17 cellular contexts compared by ENCODE assay signal in the genomic region with DNA sequence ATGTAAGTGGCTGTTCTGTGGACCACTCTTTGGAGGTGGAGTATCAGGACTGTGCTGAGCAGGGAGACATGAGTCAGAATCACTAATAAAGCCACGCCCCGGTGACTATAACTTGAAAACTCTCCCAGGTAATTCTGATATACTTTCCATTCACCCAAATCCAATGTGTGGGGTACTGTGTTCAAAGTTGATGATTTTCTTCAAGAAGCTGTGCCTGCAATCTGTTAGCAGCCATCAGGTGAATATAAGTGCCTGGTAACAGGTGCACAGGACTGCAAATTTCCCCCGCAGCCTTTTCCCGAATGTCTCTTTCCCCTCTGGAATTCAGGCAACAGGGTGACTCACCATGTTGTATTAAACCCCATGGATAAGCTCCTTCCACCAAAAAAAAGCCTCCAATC. TPM values are rescaled to one million over a fixed set of nuclear protein-coding genes. Genes with fewer than 3 reads are reported as not detected.
A peak's percentile ranks its signal among the peaks of the same experiment; 100 is the strongest.
DNase-seq lines count a peak whose midpoint lies in the region; ATAC-seq and TF ChIP-seq lines count a peak whose summit lies in the region.
"Had no signal": no experiment of that assay in that cellular context is flagged by ENCODE, and none has a peak within 500 bp of the region (broad histone marks: within the 10 kb centered on the region; RNA-seq: fewer than 3 reads in every experiment).

No MANE protein-coding gene starts in this region.

- H3K4me3 ChIP-seq in GM23338: no peak overlapping the region
- no peak overlapping the region for H3K4me3 ChIP-seq in smooth muscle cell
- H3K4me3 ChIP-seq: neural progenitor cell, spleen, suprapubic skin had no signal

- no peak overlapping the region for H3K27ac Mint-ChIP-seq in GM23338
- H3K27ac Mint-ChIP-seq: neural progenitor cell, T-cell had no signal

- no peak overlapping the region for H3K4me3 Mint-ChIP-seq in GM23338
- H3K4me3 Mint-ChIP-seq: neural progenitor cell, T-cell had no signal

- no peaks in the 10 kb centered on the region for H3K9me3 ChIP-seq in smooth muscle cell (replicated peaks; ENCODE audit: low read depth)
- H3K9me3 ChIP-seq: spleen, suprapubic skin had no signal

- no peaks in the 10 kb centered on the region for H3K36me3 ChIP-seq in GM23338 (ENCODE audit: insufficient read depth)
- no peaks in the 10 kb centered on the region for H3K36me3 ChIP-seq in smooth muscle cell (ENCODE audit: low read depth)
- H3K36me3 ChIP-seq: neural progenitor cell, spleen, suprapubic skin had no signal

- H2AFZ ChIP-seq in GM23338 (no peak overlapping the region), smooth muscle cell (ENCODE audit: low read depth) (no peak overlapping the region)
- H2AFZ ChIP-seq: neural progenitor cell had no signal

- H3K9me3 Mint-ChIP-seq in GM23338: no peaks in the 10 kb centered on the region; the same call in 2 of the 3 replicates
- H3K9me3 Mint-ChIP-seq: neural progenitor cell, T-cell had no signal

- H3K4me2 ChIP-seq in GM23338 (no peak overlapping the region), smooth muscle cell (no peak overlapping the region)
- H3K4me2 ChIP-seq: neural progenitor cell had no signal

- peak overlapping the region; percentile 46; the same call in 1 of the 2 replicates for H3K27ac ChIP-seq in GM23338 (ENCODE audit: low read depth)
- H3K27ac ChIP-seq in foreskin keratinocyte: peak overlapping the region; percentile 88
- H3K27ac ChIP-seq in smooth muscle cell (ENCODE audit: low read depth): peak overlapping the region; percentile 22
- H3K27ac ChIP-seq: neural progenitor cell, spleen, suprapubic skin had no signal

- peak; percentile 46 for DNase-seq in GM23338 (ENCODE audit: low spot score)
- peak; percentile 39 for DNase-seq in RPMI7951 (ENCODE audit: low read depth)
- DNase-seq in foreskin keratinocyte: peak; percentile 64 to 82
- no peak for DNase-seq in smooth muscle cell (lab: John Stamatoyannopoulos, UW; ENCODE audit: unreplicated experiment)
- DNase-seq in activated CD4-positive, alpha-beta T cell treated with anti-CD3 and anti-CD28 coated beads, Interleukin-2, amount 50 U/mL, for 1 hour: no peak
- DNase-seq in midbrain (lab: John Stamatoyannopoulos, UW): no peak
- DNase-seq in COR-L47 (lab: John Stamatoyannopoulos, UW): no peak
- DNase-seq: activated CD4-positive, alpha-beta T cell treated with anti-CD3 and anti-CD28 coated beads for 1 hour; aorta; NCI-H1417 treated with DMSO at 0.1 percent for 48 hours; NCI-H446 treated with DMSO at 0.1 percent for 48 hours; OCI-M1; spleen; T-cell had no signal

- 68% methylated on average over 4 of the region's 4 CpGs for WGBS in smooth muscle cell (ENCODE audit: low lambda C conversion rate)

- ATAC-seq in GM23338: peak; percentile 20; the same call in 2 of the 3 replicates
- ATAC-seq in foreskin keratinocyte: peak; percentile 94
- ATAC-seq: left lobe of liver, T-cell had no signal

- H3K4me1 Mint-ChIP-seq in GM23338: peaks cover 52% of the 10 kb centered on the region
- H3K4me1 Mint-ChIP-seq: T-cell had no signal

- no peak overlapping the region for H3K9ac ChIP-seq in smooth muscle cell (ENCODE audit: low read depth)
- H3K9ac ChIP-seq: neural progenitor cell had no signal

- TF ChIP-seq CTCF in GM23338 (conservative IDR thresholded peaks at IDR 0.05; ENCODE audit: low read depth in 2 of 2): no peak
- no peak for TF ChIP-seq CTCF in foreskin keratinocyte (conservative IDR thresholded peaks at IDR 0.05)
- TF ChIP-seq CTCF in smooth muscle cell (IDR thresholded peaks at IDR 0.05; ENCODE audit: borderline replicate concordance, insufficient read depth, poor library complexity, severe bottlenecking): no peak

- H3F3A ChIP-seq in GM23338 (replicated peaks; ENCODE audit: low read depth) (no peaks in the 10 kb centered on the region), smooth muscle cell (ENCODE audit: low read depth) (no peaks in the 10 kb centered on the region)

- H4K20me1 ChIP-seq in GM23338 (replicated peaks; ENCODE audit: insufficient read depth) (peaks cover 12% of the 10 kb centered on the region), smooth muscle cell (ENCODE audit: low read depth) (peaks cover 87% of the 10 kb centered on the region)

- H3K27me3 ChIP-seq in GM23338 (ENCODE audit: insufficient read depth) (no peaks in the 10 kb centered on the region), foreskin keratinocyte (no peaks in the 10 kb centered on the region), smooth muscle cell (ENCODE audit: low read depth) (no peaks in the 10 kb centered on the region)
- H3K27me3 ChIP-seq: neural progenitor cell, spleen, suprapubic skin had no signal

- no peaks in the 10 kb centered on the region for H3K36me3 Mint-ChIP-seq in GM23338 (ENCODE audit: low read depth)
- H3K36me3 Mint-ChIP-seq: T-cell had no signal

- H3K27me3 Mint-ChIP-seq in GM23338 (ENCODE audit: insufficient read depth, low read depth, poor library complexity): peaks cover 1% of the 10 kb centered on the region

- no peaks in the 10 kb centered on the region for H3K9me2 ChIP-seq in GM23338 (ENCODE audit: insufficient read depth)

- H3K79me2 ChIP-seq in GM23338 (replicated peaks; ENCODE audit: insufficient read depth) (peaks cover 100% of the 10 kb centered on the region), smooth muscle cell (ENCODE audit: low read depth) (peaks cover 28% of the 10 kb centered on the region)

- peaks cover 38% of the 10 kb centered on the region for H3K4me1 ChIP-seq in GM23338 (ENCODE audit: insufficient read depth)
- H3K4me1 ChIP-seq in foreskin keratinocyte: peaks cover 24% of the 10 kb centered on the region
- H3K4me1 ChIP-seq in smooth muscle cell (ENCODE audit: low read depth): peaks cover 4% of the 10 kb centered on the region

TF ChIP-seq in GM23338, 12 proteins besides CTCF, POLR2A, EP300 and RAD21:
- TF ChIP-seq CREB1 (CRISPR knock-in tag; IDR thresholded peaks at IDR 0.05; ENCODE audit: low read depth): no peak
- TF ChIP-seq NANOG (IDR thresholded peaks at IDR 0.05; ENCODE audit: borderline replicate concordance): no peak

RNA-seq across cellular contexts. Expression of a gene that starts 17.0 kb away (rescaled TPM):
- 63.8 and 71.2 TPM in 2 replicates for total RNA-seq in GM23338 (2014; rRNA removed; shearing (Covaris generic))
- 23.8 and 27.4 TPM in 2 replicates for polyA plus RNA-seq in GM23338 (2016; fragmentation: Nextera tagmentation; extraction: Ambion mirVana)
- total RNA-seq in RPMI7951 (2014; rRNA removed; shearing (Covaris generic)): 3.4 and 4.1 TPM in 2 replicates
- 9.6 and 11.2 TPM in 2 replicates for total RNA-seq in foreskin keratinocyte
- polyA plus RNA-seq in foreskin keratinocyte: 1.3 TPM in 2 replicates
- 18.3 and 23.3 TPM in 2 replicates for total RNA-seq in smooth muscle cell
- polyA plus RNA-seq in smooth muscle cell: 9.9 and 11.4 TPM in 2 replicates

Comparison
In these comparisons a context has a peak if more than half of its experiments do, and no peak if none do; other contexts are left out.
1. DNase-seq: peak in GM23338 (single experiment), RPMI7951 (single experiment) and foreskin keratinocyte (2 of 2); none in smooth muscle cell (single experiment), activated CD4-positive, alpha-beta T cell treated with anti-CD3 and anti-CD28 coated beads, Interleukin-2, amount 50 U/mL, for 1 hour (single experiment), midbrain (single experiment) and COR-L47 (single experiment).
2. H3K27ac ChIP-seq: peak in every context shown above with its lines; median percentile 88 in foreskin keratinocyte; 46 in GM23338; 22 in smooth muscle cell.